15 cellular contexts compared by ENCODE assay signal in the genomic region with DNA sequence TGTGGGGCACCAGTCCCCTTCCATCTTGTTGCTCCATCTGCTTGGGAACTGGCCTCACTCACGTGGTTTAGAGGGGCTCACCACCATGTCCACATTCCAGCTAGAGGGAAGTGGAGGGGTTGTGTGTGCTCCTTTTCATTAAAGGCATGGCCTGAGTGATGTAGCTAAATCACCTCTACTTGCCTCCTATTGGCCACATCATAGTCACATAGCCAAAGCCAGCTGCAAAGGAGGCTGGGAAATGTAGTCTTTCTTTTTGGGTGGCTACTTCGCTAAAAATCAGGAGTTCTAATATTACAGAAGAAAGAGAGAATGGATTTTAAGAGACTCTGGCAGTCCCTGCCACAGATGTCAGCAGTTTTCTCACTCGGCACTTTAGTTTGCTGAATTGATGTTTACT.
DNase-seq lines count a peak whose midpoint lies in the region; FAIRE-seq and TF ChIP-seq lines count a peak whose summit lies in the region.
"Had no signal": no experiment of that assay in that cellular context is flagged by ENCODE, and none has a peak within 500 bp of the region (broad histone marks: within the 10 kb centered on the region; RNA-seq: fewer than 3 reads in every experiment).

No MANE protein-coding gene starts in this region.

- no peak overlapping the region for H2BK5ac ChIP-seq in mesenchymal stem cell (ENCODE audit: low read depth, low read length, poor library complexity, severe bottlenecking)

- H3K4me3 ChIP-seq in bronchial epithelial cell (ENCODE audit: low read depth, low read length) (no peak overlapping the region), mesenchymal stem cell (ENCODE audit: insufficient read depth in 1 of 2, low read depth in 1 of 2, low read length in 2 of 2) (no peak overlapping the region)

- peak overlapping the region; percentile 9 for H4K8ac ChIP-seq in mesenchymal stem cell (ENCODE audit: low read length)

- H4K91ac ChIP-seq in mesenchymal stem cell (ENCODE audit: low read length), result no peak overlapping the region

- no peak overlapping the region for H3K14ac ChIP-seq in mesenchymal stem cell (ENCODE audit: low read length in 2 of 2)

- H3K4ac ChIP-seq in mesenchymal stem cell (ENCODE audit: low read depth in 1 of 2, low read length in 2 of 2), result no peak overlapping the region

- WGBS in mesenchymal stem cell, result 51% methylated on average over 3 of the region's 3 CpGs

- no peak for TF ChIP-seq EP300 in Ishikawa (IDR thresholded peaks at IDR 0.05; ENCODE audit: borderline replicate concordance)

- H3K79me1 ChIP-seq in mesenchymal stem cell (replicated peaks; ENCODE audit: low read length, poor library complexity, severe bottlenecking), result no peaks in the 10 kb centered on the region

- no peak overlapping the region for H2BK12ac ChIP-seq in mesenchymal stem cell (ENCODE audit: low read length in 2 of 2)

- H2BK15ac ChIP-seq in mesenchymal stem cell (ENCODE audit: low read depth, poor library complexity, severe bottlenecking), result no peak overlapping the region

- no peak overlapping the region for H3K23ac ChIP-seq in mesenchymal stem cell (ENCODE audit: low read length in 2 of 2)

- H3K27me3 ChIP-seq in bronchial epithelial cell (ENCODE audit: control insufficient read depth, insufficient read depth, low read length) (no peaks in the 10 kb centered on the region), mesenchymal stem cell (ENCODE audit: control insufficient read depth in 1 of 2, insufficient read depth in 1 of 2, low read length in 2 of 2) (peaks cover 24 to 52% of the 10 kb centered on the region in 2 experiments)

- H3K27ac ChIP-seq in mesenchymal stem cell (ENCODE audit: low read length, poor library complexity, severe bottlenecking), result no peak overlapping the region

- no peak overlapping the region for H3K9ac ChIP-seq in mesenchymal stem cell (ENCODE audit: low read length)

- H2BK120ac ChIP-seq in mesenchymal stem cell (ENCODE audit: low read depth, low read length), result no peak overlapping the region

- H3K36me3 ChIP-seq in bronchial epithelial cell (ENCODE audit: control insufficient read depth, insufficient read depth, low read length), result no peaks in the 10 kb centered on the region
- no peaks in the 10 kb centered on the region for H3K36me3 ChIP-seq in mesenchymal stem cell (ENCODE audit: control insufficient read depth in 1 of 2, insufficient read depth in 2 of 2, low read depth in 1 of 2, low read length in 2 of 2)

- no peaks in the 10 kb centered on the region for H3K4me1 ChIP-seq in mesenchymal stem cell (ENCODE audit: control insufficient read depth, insufficient read depth, low read depth, low read length)

- H3K4me2 ChIP-seq in mesenchymal stem cell (ENCODE audit: low read length, poor library complexity, severe bottlenecking), result no peak overlapping the region

- peaks cover 9% of the 10 kb centered on the region for H3K9me3 ChIP-seq in mesenchymal stem cell (ENCODE audit: control insufficient read depth, low read length)

- DNase-seq in bronchial epithelial cell (ENCODE audit: low read depth) (no peak), mesenchymal stem cell (no peak), RCC 7860 (ENCODE audit: low spot score) (no peak), HTR-8/SVneo (ENCODE audit: insufficient read length, low spot score) (no peak)
- no peak for DNase-seq in activated CD4-positive, alpha-beta T cell treated with anti-CD3 and anti-CD28 coated beads, Interleukin-2, amount 50 U/mL, for 48 hours
- DNase-seq: C1 segment of cervical spinal cord, H9, KBM-7, NCI-H1048, NCI-H146, NCI-H2081, NCI-H510A treated with DMSO at 0.1 percent for 48 hours, Right ventricle myocardium superior had no signal

- H2AFZ ChIP-seq in mesenchymal stem cell (ENCODE audit: low read depth, low read length), result no peak overlapping the region

- no peak for TF ChIP-seq RAD21 in Ishikawa (IDR thresholded peaks at IDR 0.05; ENCODE audit: low read depth)

- FAIRE-seq in G401.6 (lab: Jason Lieb, UNC) (peak; percentile 87), bronchial epithelial cell (lab: Jason Lieb, UNC) (peak; percentile 13), RCC 7860 (lab: Jason Lieb, UNC) (no peak), HTR-8/SVneo (lab: Jason Lieb, UNC) (no peak)

- no peak overlapping the region for H2AK5ac ChIP-seq in mesenchymal stem cell (ENCODE audit: low read length, severe bottlenecking)

- no peak for TF ChIP-seq CTCF in bronchial epithelial cell (IDR thresholded peaks at IDR 0.05; ENCODE audit: insufficient read depth, low read length, severe bottlenecking)

- H3K18ac ChIP-seq in mesenchymal stem cell (ENCODE audit: low read depth in 1 of 2, low read length in 2 of 2), result no peak overlapping the region

TF ChIP-seq in Ishikawa, 13 proteins besides CTCF, POLR2A, EP300 and RAD21:
- no peak for TF ChIP-seq YY1 (IDR thresholded peaks at IDR 0.05; ENCODE audit: low read depth)
- TF ChIP-seq, protein P1, sequence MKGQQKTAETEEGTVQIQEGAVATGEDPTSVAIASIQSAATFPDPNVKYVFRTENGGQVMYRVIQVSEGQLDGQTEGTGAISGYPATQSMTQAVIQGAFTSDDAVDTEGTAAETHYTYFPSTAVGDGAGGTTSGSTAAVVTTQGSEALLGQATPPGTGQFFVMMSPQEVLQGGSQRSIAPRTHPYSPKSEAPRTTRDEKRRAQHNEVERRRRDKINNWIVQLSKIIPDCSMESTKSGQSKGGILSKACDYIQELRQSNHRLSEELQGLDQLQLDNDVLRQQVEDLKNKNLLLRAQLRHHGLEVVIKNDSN (IDR thresholded peaks at IDR 0.05), result peak; percentile 74
